19 cellular contexts compared by ENCODE assay signal in genomic region chr9:114512337-114512874, GRCh38.
"Had no signal": no experiment of that assay in that cellular context is flagged by ENCODE, and none has a peak within 500 bp of the region (broad histone marks: within the 10 kb centered on the region; RNA-seq: fewer than 3 reads in every experiment).

No MANE protein-coding gene starts in this region.

- H3K9ac ChIP-seq: neural progenitor cell had no signal

- H3K27ac Mint-ChIP-seq: activated naive CD4-positive, alpha-beta T cell treated with anti-CD3 and anti-CD28 coated beads for 36 hours; activated T-cell treated with anti-CD3 and anti-CD28 coated beads, Interleukin-2, amount 50 U/mL, for 72 hours; neural progenitor cell; stimulated activated naive CD8-positive, alpha-beta T cell treated with anti-CD3 and anti-CD28 coated beads, Interleukin-15, Interleukin-2, amounts not matched to agents 100 ng/mL and 50 ng/mL, for 24 hours; T-cell had no signal

- H3K9me3 Mint-ChIP-seq: activated naive CD4-positive, alpha-beta T cell treated with anti-CD3 and anti-CD28 coated beads for 36 hours; activated T-cell treated with anti-CD3 and anti-CD28 coated beads, Interleukin-2, amount 50 U/mL, for 72 hours; naive thymus-derived CD8-positive, alpha-beta T cell; neural progenitor cell; stimulated activated naive CD8-positive, alpha-beta T cell treated with anti-CD3 and anti-CD28 coated beads, Interleukin-15, Interleukin-2, amounts not matched to agents 100 ng/mL and 50 ng/mL, for 24 hours; T-cell had no signal

- H3K4me1 ChIP-seq: lower lobe of right lung, sigmoid colon, tibial artery had no signal

- H3K27ac ChIP-seq: lower lobe of right lung, neural progenitor cell, sigmoid colon, tibial artery, WERI-Rb-1 had no signal

- H3K36me3 Mint-ChIP-seq: naive thymus-derived CD8-positive, alpha-beta T cell; neural progenitor cell; T-cell had no signal

- H3K4me3 ChIP-seq: lower lobe of right lung, neural progenitor cell, sigmoid colon, tibial artery had no signal

- H3K27me3 ChIP-seq: sigmoid colon had no signal

- H3K9me3 ChIP-seq: lower lobe of right lung, sigmoid colon, tibial artery had no signal

- H3K36me3 ChIP-seq: lower lobe of right lung, neural progenitor cell, sigmoid colon, tibial artery, WERI-Rb-1 had no signal

- DNase-seq: activated CD4-positive, alpha-beta T cell treated with anti-CD3 and anti-CD28 coated beads, Interleukin-2, amount 50 U/mL, for 4 hours; activated effector memory CD4-positive, alpha-beta T cell treated with Interleukin-2 at 50 U/mL for 16 hours; activated naive CD4-positive, alpha-beta T cell treated with anti-CD3 and anti-CD28 coated beads for 36 hours; activated T-cell treated with anti-CD3 and anti-CD28 coated beads, Interleukin-2, amount 50 U/mL, for 72 hours; amygdala; cerebellar nuclear complex; cortex of kidney; lower lobe of right lung; naive thymus-derived CD8-positive, alpha-beta T cell; retina; sigmoid colon; stimulated activated CD4-positive, alpha-beta T cell treated with anti-CD3 and anti-CD28 coated beads, Interleukin-4, amount 100 ng/mL, for 24 hours; substantia nigra; T-cell; tibial artery; WERI-Rb-1 had no signal

- H3K4me3 Mint-ChIP-seq: activated naive CD4-positive, alpha-beta T cell treated with anti-CD3 and anti-CD28 coated beads for 36 hours; activated T-cell treated with anti-CD3 and anti-CD28 coated beads, Interleukin-2, amount 50 U/mL, for 72 hours; neural progenitor cell; stimulated activated naive CD8-positive, alpha-beta T cell treated with anti-CD3 and anti-CD28 coated beads, Interleukin-15, Interleukin-2, amounts not matched to agents 100 ng/mL and 50 ng/mL, for 24 hours; T-cell had no signal

- ATAC-seq: left lobe of liver; naive thymus-derived CD8-positive, alpha-beta T cell; T-cell had no signal
